In the genomic region with DNA sequence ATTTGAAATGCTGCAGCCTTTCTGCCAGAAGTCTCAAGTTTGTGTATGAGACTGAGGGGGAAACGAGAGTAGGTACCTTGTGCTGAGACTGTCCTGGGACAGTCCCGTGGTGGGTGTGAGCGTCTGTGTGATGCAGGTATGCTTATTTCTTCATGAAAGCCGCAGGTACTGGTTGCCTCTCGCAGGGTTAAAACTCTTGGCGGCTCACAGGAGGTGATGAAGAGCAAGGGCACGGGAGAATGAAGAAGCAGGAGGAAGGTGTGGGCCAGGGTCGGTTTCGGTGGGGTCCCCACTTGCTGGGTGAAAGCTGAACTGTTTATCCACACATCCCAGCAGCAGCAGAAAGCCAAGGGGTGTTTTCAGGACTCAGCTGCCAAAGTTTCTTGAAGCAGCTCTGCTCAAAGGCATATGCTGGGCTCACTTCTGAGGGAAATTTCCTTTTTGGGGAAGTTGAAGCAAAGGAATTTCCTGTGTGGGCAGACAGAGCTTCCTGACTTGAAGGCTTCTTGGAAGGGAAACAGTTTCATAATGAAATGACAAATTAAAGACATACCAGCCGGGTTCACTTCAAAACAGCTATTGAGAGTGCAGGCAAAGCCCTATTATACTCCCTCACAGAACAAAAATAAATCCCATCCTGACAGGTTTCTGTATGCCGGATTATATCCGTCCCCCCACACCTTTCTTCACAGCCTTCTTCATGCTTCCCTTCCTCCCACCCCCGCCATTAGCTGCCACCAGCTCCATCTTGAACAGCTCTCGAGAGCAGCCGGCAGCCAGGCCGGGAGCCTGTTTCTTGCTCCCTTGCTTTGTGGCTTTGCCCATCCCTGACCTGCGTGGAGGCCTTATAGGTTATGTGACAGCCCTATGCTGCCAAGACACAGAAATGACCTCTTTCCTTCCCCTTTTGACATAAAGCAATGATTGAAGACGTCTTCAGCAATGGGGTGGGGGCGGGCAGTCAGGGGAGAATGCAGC, we compare ENCODE assay signal across 8 cellular contexts.
DNase-seq lines count a peak whose midpoint lies in the region; ATAC-seq and TF ChIP-seq lines count a peak whose summit lies in the region.

No MANE protein-coding gene starts in this region.

- H3K4me1 Mint-ChIP-seq in activated B cell treated with CpG ODN at 0.5 μM for 24 hours, result peaks cover 92% of the 10 kb centered on the region
- H3K4me1 Mint-ChIP-seq in naive B cell, result peaks cover 57 to 83% (median 82%) of the 10 kb centered on the region in 3 donors

- ATAC-seq in GM19035 (IDR thresholded peaks at IDR 0.05; ENCODE audit: unreplicated experiment) (peak; percentile 74), HG03139 (IDR thresholded peaks at IDR 0.05; ENCODE audit: unreplicated experiment) (peak; percentile 48), activated B cell treated with CpG ODN at 0.5 μM for 24 hours (ENCODE audit: low read depth) (peak; percentile 84), naive B cell (ENCODE audit: low read depth in 2 of 2) (peak; percentile 89 to 90)

- H3K4me3 ChIP-seq in coronary artery, result peak overlapping the region; percentile 35

- peak overlapping the region; percentile 77 for H3K4me3 Mint-ChIP-seq in activated B cell treated with CpG ODN at 0.5 μM for 24 hours
- peak overlapping the region; percentile 12 to 87 (median 82) for H3K4me3 Mint-ChIP-seq in naive B cell

- TF ChIP-seq CTCF in activated B cell treated with CpG ODN at 0.5 μM for 24 hours (IDR thresholded peaks at IDR 0.05), result no peak
- no peak for TF ChIP-seq CTCF in coronary artery (IDR thresholded peaks at IDR 0.05)

- POLR2A ChIA-PET in activated B cell treated with CpG ODN at 0.5 μM for 24 hours (lab: Charles Lee), result interaction anchor here (0.6 to 13.3 kb wide), 26 partner anchors 8 to 950 kb away, joined by 3 to 433 read pairs (median 5); partner anchors contain the start of gene ETV6

- DNase-seq in activated B cell treated with CpG ODN at 0.5 μM for 24 hours, result peak; percentile 48
- no peak for DNase-seq in coronary artery (ENCODE audit: low spot score)
- peak; percentile 83 for DNase-seq in naive B cell
- peak; percentile 39 for DNase-seq in stromal cell of bone marrow (ENCODE audit: low read depth)
- DNase-seq in NK-92 (lab: John Stamatoyannopoulos, UW; ENCODE audit: unreplicated experiment), result no peak
- no peak for DNase-seq in NCI-H774 (lab: John Stamatoyannopoulos, UW)

- H3K27ac ChIP-seq in coronary artery, result peak overlapping the region; percentile 78 to 89

- intact Hi-C loops in activated B cell treated with CpG ODN at 0.5 μM for 24 hours (cut with micrococcal nuclease), result loop anchor here (1.0 to 2.0 kb wide), 9 partner anchors 15 to 245 kb away; partner anchors contain the start of gene ETV6

- H3K9me3 Mint-ChIP-seq in activated B cell treated with CpG ODN at 0.5 μM for 24 hours (no peaks in the 10 kb centered on the region), naive B cell (no peaks in the 10 kb centered on the region)

- H3K27ac Mint-ChIP-seq in activated B cell treated with CpG ODN at 0.5 μM for 24 hours (peak overlapping the region; percentile 93), naive B cell (peak overlapping the region; percentile 76 to 99 (median 97))

- CTCF ChIA-PET in activated B cell treated with CpG ODN at 0.5 μM for 24 hours (lab: Charles Lee), result interaction anchor here (0.7 to 1.7 kb wide), 4 partner anchors 16 to 267 kb away, joined by 3 to 11 read pairs (median 4); no protein-coding TSS in a partner anchor

- no peaks in the 10 kb centered on the region for H3K27me3 Mint-ChIP-seq in activated B cell treated with CpG ODN at 0.5 μM for 24 hours
- no peaks in the 10 kb centered on the region for H3K27me3 Mint-ChIP-seq in naive B cell

- H3K36me3 Mint-ChIP-seq in activated B cell treated with CpG ODN at 0.5 μM for 24 hours (ENCODE audit: low read depth) (peaks cover 16% of the 10 kb centered on the region), naive B cell (peaks cover 0 to under 1% of the 10 kb centered on the region in 2 donors)

Comparison
In these comparisons a context has a peak if more than half of its experiments do, and no peak if none do; other contexts are left out.
1. DNase-seq: peak in activated B cell treated with CpG ODN at 0.5 μM for 24 hours (single experiment), naive B cell (single experiment) and stromal cell of bone marrow (single experiment); none in coronary artery (single experiment), NK-92 (single experiment) and NCI-H774 (single experiment).
2. Peak in every context shown above with its lines, with median percentiles within 50 percentile points of each other: ATAC-seq.